ENCODE assay signal across 10 cellular contexts in the genomic region with DNA sequence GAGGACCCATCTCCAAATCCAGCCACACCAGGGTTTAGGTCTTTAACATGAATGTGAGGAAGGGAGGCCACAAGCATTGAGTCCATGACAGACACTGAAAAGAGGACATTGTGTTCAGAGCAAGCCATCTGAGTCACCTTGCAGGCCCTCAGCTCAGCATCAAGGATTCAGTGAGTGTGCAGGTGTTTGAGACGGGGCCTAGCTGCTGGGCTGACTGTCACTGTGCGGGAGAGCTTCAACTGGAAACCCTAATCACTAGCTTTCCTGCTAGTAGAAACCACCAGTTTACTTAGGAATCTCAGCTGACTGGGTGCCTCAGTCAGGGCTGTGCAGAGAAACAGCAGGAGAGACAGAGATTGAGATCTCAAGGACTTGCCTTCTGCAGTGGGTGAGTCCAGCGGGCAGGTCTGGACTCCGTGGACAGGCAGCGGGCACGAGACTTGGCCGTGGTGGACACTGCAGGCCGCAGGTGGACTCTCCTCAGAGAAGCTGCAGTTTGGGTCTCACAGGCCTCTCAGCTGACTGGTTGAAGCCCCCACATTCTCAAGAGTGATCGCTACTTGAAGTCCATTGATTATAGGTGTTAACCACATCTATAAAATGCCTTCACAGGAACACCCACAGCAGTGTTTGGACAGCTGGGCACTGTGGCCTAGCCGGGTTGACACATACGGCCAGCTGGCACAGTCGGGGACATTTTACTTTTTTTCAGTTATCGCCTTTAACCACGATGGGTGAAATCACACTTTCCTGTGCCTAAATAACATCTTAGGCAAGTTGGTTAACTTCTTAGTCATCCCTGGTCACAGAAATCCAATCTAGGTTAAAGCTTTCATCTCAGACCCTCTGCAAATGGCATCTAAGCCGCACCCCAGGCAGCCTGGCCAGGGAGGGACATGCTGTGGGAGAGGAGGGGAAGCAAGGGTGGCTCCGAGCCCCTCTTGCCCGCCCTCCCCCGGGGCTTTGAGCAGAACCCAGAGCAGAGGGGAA.
DNase-seq lines count a peak whose midpoint lies in the region; ATAC-seq lines count a peak whose summit lies in the region.
"Had no signal": no experiment of that assay in that cellular context is flagged by ENCODE, and none has a peak within 500 bp of the region (broad histone marks: within the 10 kb centered on the region; RNA-seq: fewer than 3 reads in every experiment).

No MANE protein-coding gene starts in this region.

- H3K27me3 ChIP-seq in SJCRH30 = no peaks in the 10 kb centered on the region
- H3K27me3 ChIP-seq: hepatocyte, ovary had no signal

- no peaks in the 10 kb centered on the region for H3K9me3 Mint-ChIP-seq in stimulated activated memory B cell treated with anti-CD40 and anti-IgM and Interleukin-4, amounts not matched to agents 10 μg/mL and 1 μg/mL and 100 μg/mL, for 72 hours

- H3K4me1 ChIP-seq in SJCRH30 = peaks cover 27% of the 10 kb centered on the region

- H3K36me3 ChIP-seq in SJCRH30 = peaks cover 8% of the 10 kb centered on the region

- no peak for ATAC-seq in stimulated activated memory B cell treated with anti-CD40 and anti-IgM and Interleukin-4, amounts not matched to agents 10 μg/mL and 1 μg/mL and 100 μg/mL, for 72 hours
- no peak for ATAC-seq in HG02981 (IDR thresholded peaks at IDR 0.05; ENCODE audit: unreplicated experiment)

- H3K4me3 Mint-ChIP-seq in stimulated activated memory B cell treated with anti-CD40 and anti-IgM and Interleukin-4, amounts not matched to agents 10 μg/mL and 1 μg/mL and 100 μg/mL, for 72 hours = no peak overlapping the region

- H3K4me3 ChIP-seq in SJCRH30 = no peak overlapping the region
- H3K4me3 ChIP-seq: hepatocyte, ovary had no signal

- no peaks in the 10 kb centered on the region for H3K27me3 Mint-ChIP-seq in stimulated activated memory B cell treated with anti-CD40 and anti-IgM and Interleukin-4, amounts not matched to agents 10 μg/mL and 1 μg/mL and 100 μg/mL, for 72 hours

- no peak overlapping the region for H3K27ac ChIP-seq in SJCRH30
- H3K27ac ChIP-seq: hepatocyte, ovary had no signal

- peaks cover 77% of the 10 kb centered on the region for H3K4me1 Mint-ChIP-seq in stimulated activated memory B cell treated with anti-CD40 and anti-IgM and Interleukin-4, amounts not matched to agents 10 μg/mL and 1 μg/mL and 100 μg/mL, for 72 hours

- DNase-seq in activated gamma-delta T cell treated with Interleukin-2 at 50 U/mL for 16 hours (peak; percentile 21), activated gamma-delta T cell (lab: John Stamatoyannopoulos, UW) (no peak), SJCRH30 (peak; percentile 76 to 77), dermis blood vessel endothelial cell (peak; percentile 10), COLO829 (ENCODE audit: low spot score) (no peak)
- no peak for DNase-seq in central memory CD4-positive, alpha-beta T cell
- DNase-seq: ovary had no signal

- H3K36me3 Mint-ChIP-seq in stimulated activated memory B cell treated with anti-CD40 and anti-IgM and Interleukin-4, amounts not matched to agents 10 μg/mL and 1 μg/mL and 100 μg/mL, for 72 hours = peaks cover 26% of the 10 kb centered on the region

- no peaks in the 10 kb centered on the region for H3K9me3 ChIP-seq in SJCRH30 (replicated peaks)
- H3K9me3 ChIP-seq: ovary had no signal

- H3K27ac Mint-ChIP-seq in stimulated activated memory B cell treated with anti-CD40 and anti-IgM and Interleukin-4, amounts not matched to agents 10 μg/mL and 1 μg/mL and 100 μg/mL, for 72 hours = peak overlapping the region; percentile 60

Comparison
In these comparisons a context has a peak if more than half of its experiments do, and no peak if none do; other contexts are left out.
1. DNase-seq: peak in activated gamma-delta T cell treated with Interleukin-2 at 50 U/mL for 16 hours (single experiment), SJCRH30 (2 of 2) and dermis blood vessel endothelial cell (single experiment); none in activated gamma-delta T cell (single experiment), COLO829 (single experiment) and central memory CD4-positive, alpha-beta T cell (single experiment).